ENCODE assay signal across 1 cellular context in genomic region chr21:43825936-43826622, GRCh38.
TF ChIP-seq lines count a peak whose summit lies in the region.

No MANE protein-coding gene starts in this region.

TF ChIP-seq in GM23338, 12 proteins besides CTCF, POLR2A, EP300 and RAD21 (continued from another document):
- no peak for TF ChIP-seq ETS1 (IDR thresholded peaks at IDR 0.05)
- TF ChIP-seq ZNF114 (CRISPR knock-in tag; IDR thresholded peaks at IDR 0.05): no peak
- TF ChIP-seq ZNF462 (CRISPR knock-in tag; IDR thresholded peaks at IDR 0.05): no peak
